Comparison of ENCODE assay signal across 33 cellular contexts in genomic region chr10:25392132-25392531, GRCh38.
DNase-seq lines count a peak whose midpoint lies in the region; ATAC-seq and TF ChIP-seq lines count a peak whose summit lies in the region.
"Had no signal": no experiment of that assay in that cellular context is flagged by ENCODE, and none has a peak within 500 bp of the region (broad histone marks: within the 10 kb centered on the region; RNA-seq: fewer than 3 reads in every experiment).

No MANE protein-coding gene starts in this region.

- H3K79me2 ChIP-seq in OCI-LY7 (ENCODE audit: insufficient read depth, low read depth, low read length): no peaks in the 10 kb centered on the region

- H3K9me3 ChIP-seq in upper lobe of right lung (no peaks in the 10 kb centered on the region), OCI-LY7 (ENCODE audit: low read length) (no peaks in the 10 kb centered on the region)
- H3K9me3 ChIP-seq: A549, BE2C had no signal

- no peaks in the 10 kb centered on the region for H3K36me3 ChIP-seq in upper lobe of right lung
- no peaks in the 10 kb centered on the region for H3K36me3 ChIP-seq in OCI-LY7 (ENCODE audit: insufficient read depth, low read length)
- H3K36me3 ChIP-seq: BE2C; BLaER1; BLaER1 treated with 17β-estradiol and CSF1 and Interleukin-3, amounts not matched to agents 10 nM and 100 nM had no signal

- TF ChIP-seq CTCF in upper lobe of right lung (IDR thresholded peaks at IDR 0.05) (no peak), foreskin keratinocyte (conservative IDR thresholded peaks at IDR 0.05) (no peak), OCI-LY7 (conservative IDR thresholded peaks at IDR 0.05; ENCODE audit: low read length) (no peak)

- no peaks in the 10 kb centered on the region for H3K27me3 Mint-ChIP-seq in stimulated activated memory B cell treated with anti-CD40 and anti-IgM and Interleukin-4, amounts not matched to agents 10 μg/mL and 1 μg/mL and 100 μg/mL, for 72 hours
- H3K27me3 Mint-ChIP-seq: B cell; CD4-positive, alpha-beta memory T cell; CD4-positive, alpha-beta T cell; CD4-positive, CD25-positive, alpha-beta regulatory T cell; CD8-positive, alpha-beta memory T cell had no signal

- DNase-seq in Right ventricle myocardium inferior (ENCODE audit: missing footprints) (peak; percentile 62), left ventricle myocardium superior (no peak), upper lobe of right lung (no peak), foreskin keratinocyte (no peak), OCI-LY7 (ENCODE audit: low spot score) (no peak)
- DNase-seq: 8988T; ACHN; AML-193; BE2C; C1 segment of cervical spinal cord; Caco-2; Calu3; CD4-positive, alpha-beta memory T cell; CD4-positive, alpha-beta T cell; CD4-positive, CD25-positive, alpha-beta regulatory T cell; CD8-positive, alpha-beta memory T cell; CD8-positive, alpha-beta T cell; COR-L47; DMS 273 treated with DMSO at 0.1 percent for 48 hours; DMS153; DMS53; DMS79; DMS79 treated with DMSO at 0.1 percent for 48 hours; DND-41; EL had no signal

- no peak overlapping the region for H3K4me2 ChIP-seq in OCI-LY7 (ENCODE audit: low read length)
- H3K4me2 ChIP-seq: A549; BLaER1; BLaER1 treated with 17β-estradiol and CSF1 and Interleukin-3, amounts not matched to agents 10 nM and 100 nM had no signal

- H4K20me1 ChIP-seq in OCI-LY7 (ENCODE audit: insufficient read depth, low read length): no peaks in the 10 kb centered on the region
- H4K20me1 ChIP-seq: BLaER1; BLaER1 treated with 17β-estradiol and CSF1 and Interleukin-3, amounts not matched to agents 10 nM and 100 nM had no signal

- ATAC-seq in Right ventricle myocardium inferior: no peak
- no peak for ATAC-seq in left ventricle myocardium superior
- peak; percentile 43 for ATAC-seq in stimulated activated memory B cell treated with anti-CD40 and anti-IgM and Interleukin-4, amounts not matched to agents 10 μg/mL and 1 μg/mL and 100 μg/mL, for 72 hours
- peak; percentile 9 for ATAC-seq in upper lobe of right lung
- ATAC-seq in foreskin keratinocyte: no peak
- ATAC-seq: A549; CD8-positive, alpha-beta T cell had no signal

- no peaks in the 10 kb centered on the region for H3K36me3 Mint-ChIP-seq in stimulated activated memory B cell treated with anti-CD40 and anti-IgM and Interleukin-4, amounts not matched to agents 10 μg/mL and 1 μg/mL and 100 μg/mL, for 72 hours
- H3K36me3 Mint-ChIP-seq: CD14-positive monocyte; CD4-positive, alpha-beta memory T cell; CD4-positive, CD25-positive, alpha-beta regulatory T cell; CD8-positive, alpha-beta memory T cell; CD8-positive, alpha-beta T cell had no signal

- no peaks in the 10 kb centered on the region for H3K9me2 ChIP-seq in OCI-LY7 (ENCODE audit: insufficient read depth, low read length)

- H3K4me1 Mint-ChIP-seq in stimulated activated memory B cell treated with anti-CD40 and anti-IgM and Interleukin-4, amounts not matched to agents 10 μg/mL and 1 μg/mL and 100 μg/mL, for 72 hours: no peaks in the 10 kb centered on the region
- H3K4me1 Mint-ChIP-seq: B cell; CD14-positive monocyte; CD4-positive, alpha-beta memory T cell; CD4-positive, CD25-positive, alpha-beta regulatory T cell; CD8-positive, alpha-beta memory T cell had no signal

- no peak overlapping the region for H3K27ac Mint-ChIP-seq in stimulated activated memory B cell treated with anti-CD40 and anti-IgM and Interleukin-4, amounts not matched to agents 10 μg/mL and 1 μg/mL and 100 μg/mL, for 72 hours
- H3K27ac Mint-ChIP-seq: B cell; CD14-positive monocyte; CD4-positive, alpha-beta memory T cell; CD4-positive, alpha-beta T cell; CD4-positive, CD25-positive, alpha-beta regulatory T cell; CD8-positive, alpha-beta memory T cell; CD8-positive, alpha-beta T cell had no signal

- H3K27me3 ChIP-seq in upper lobe of right lung (no peaks in the 10 kb centered on the region), foreskin keratinocyte (no peaks in the 10 kb centered on the region)
- H3K27me3 ChIP-seq: BE2C; BLaER1; BLaER1 treated with 17β-estradiol and CSF1 and Interleukin-3, amounts not matched to agents 10 nM and 100 nM had no signal

- intact Hi-C loops in Right ventricle myocardium inferior (cut with DNase I): no loop called here
- intact Hi-C loops in left ventricle myocardium superior (cut with micrococcal nuclease): no loop called here
- intact Hi-C loops in upper lobe of right lung (cut with DNase I): no loop called here
- intact Hi-C loops in OCI-LY7 (cut with micrococcal nuclease; ENCODE audit: unreplicated experiment): no loop called here

- POLR2A ChIA-PET in OCI-LY7 (lab: Charles Lee): interaction anchor here (0.7 kb wide), 1 partner anchor 56 kb away, joined by 3 read pairs; no protein-coding TSS in a partner anchor

- CTCF ChIA-PET in OCI-LY7 (lab: Charles Lee; ENCODE audit: unreplicated experiment): interaction anchor here (0.6 kb wide), 1 partner anchor 242 kb away, joined by 6 read pairs; no protein-coding TSS in a partner anchor

- H3K27ac ChIP-seq in upper lobe of right lung: no peak overlapping the region
- H3K27ac ChIP-seq in foreskin keratinocyte: no peak overlapping the region
- no peak overlapping the region for H3K27ac ChIP-seq in OCI-LY7 (ENCODE audit: low read depth, low read length, poor library complexity, severe bottlenecking)
- H3K27ac ChIP-seq: 22Rv1; A549; BLaER1; BLaER1 treated with 17β-estradiol and CSF1 and Interleukin-3, amounts not matched to agents 10 nM and 100 nM; C4-2B had no signal

- no peaks in the 10 kb centered on the region for H3K9me3 Mint-ChIP-seq in stimulated activated memory B cell treated with anti-CD40 and anti-IgM and Interleukin-4, amounts not matched to agents 10 μg/mL and 1 μg/mL and 100 μg/mL, for 72 hours

- H3K4me1 ChIP-seq in upper lobe of right lung: no peaks in the 10 kb centered on the region
- H3K4me1 ChIP-seq in foreskin keratinocyte: no peaks in the 10 kb centered on the region
- no peaks in the 10 kb centered on the region for H3K4me1 ChIP-seq in OCI-LY7 (ENCODE audit: insufficient read depth, low read length, poor library complexity, severe bottlenecking)
- H3K4me1 ChIP-seq: A549, BE2C, Caco-2 had no signal

- no peak overlapping the region for H2AFZ ChIP-seq in OCI-LY7 (ENCODE audit: low read length)

- BruUV-seq in OCI-LY7 (replicated peaks; lab: Mats Ljungman, UMichigan): no TSS peak

- H3K4me3 ChIP-seq in upper lobe of right lung (no peak overlapping the region), OCI-LY7 (ENCODE audit: low read depth, low read length, poor library complexity, severe bottlenecking) (no peak overlapping the region)
- H3K4me3 ChIP-seq: A549; BLaER1; BLaER1 treated with 17β-estradiol and CSF1 and Interleukin-3, amounts not matched to agents 10 nM and 100 nM had no signal

- H3K4me3 Mint-ChIP-seq in stimulated activated memory B cell treated with anti-CD40 and anti-IgM and Interleukin-4, amounts not matched to agents 10 μg/mL and 1 μg/mL and 100 μg/mL, for 72 hours: no peak overlapping the region
- H3K4me3 Mint-ChIP-seq: B cell; CD14-positive monocyte; CD4-positive, alpha-beta memory T cell; CD4-positive, alpha-beta T cell; CD4-positive, CD25-positive, alpha-beta regulatory T cell; CD8-positive, alpha-beta memory T cell; CD8-positive, alpha-beta T cell had no signal

Comparison
In these comparisons a context has a peak if more than half of its experiments do, and no peak if none do; other contexts are left out.
1. ATAC-seq: peak in stimulated activated memory B cell treated with anti-CD40 and anti-IgM and Interleukin-4, amounts not matched to agents 10 μg/mL and 1 μg/mL and 100 μg/mL, for 72 hours (single experiment) and upper lobe of right lung (single experiment); none in Right ventricle myocardium inferior (single experiment), left ventricle myocardium superior (single experiment) and foreskin keratinocyte (single experiment).